9 cellular contexts compared by ENCODE assay signal in the genomic region with DNA sequence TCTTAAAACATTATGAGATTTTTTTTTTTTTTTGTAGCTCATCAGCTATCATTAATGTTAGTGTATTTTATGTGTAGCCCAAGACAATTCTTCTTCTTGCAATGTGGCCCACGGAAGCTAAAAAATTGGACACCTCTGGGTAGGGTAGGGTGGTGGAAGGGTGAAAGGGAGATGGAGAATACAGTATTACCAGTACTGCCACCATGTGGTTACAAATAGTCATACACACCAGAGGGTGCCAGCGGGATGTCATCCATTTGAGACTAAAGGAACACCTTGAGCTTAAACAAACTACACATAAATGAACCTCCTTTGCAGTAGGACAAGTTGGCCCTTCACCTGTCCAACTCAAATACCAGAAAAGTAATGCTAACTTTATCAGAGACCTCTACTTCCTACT.
DNase-seq lines count a peak whose midpoint lies in the region; TF ChIP-seq lines count a peak whose summit lies in the region.
"Had no signal": no experiment of that assay in that cellular context is flagged by ENCODE, and none has a peak within 500 bp of the region (broad histone marks: within the 10 kb centered on the region; RNA-seq: fewer than 3 reads in every experiment).

No MANE protein-coding gene starts in this region.

- no peak overlapping the region for H2BK5ac ChIP-seq in neuronal stem cell (ENCODE audit: low read length)

- H3K27ac ChIP-seq in HEK293 (ENCODE audit: extremely low read depth, low read depth, low read length) = no peak overlapping the region
- H3K27ac ChIP-seq in OCI-LY3 (ENCODE audit: low read length) = no peak overlapping the region
- H3K27ac ChIP-seq in thyroid gland = no peak overlapping the region
- H3K27ac ChIP-seq in neuronal stem cell (replicated peaks; ENCODE audit: low read length) = no peak overlapping the region

- no peak overlapping the region for H3K23ac ChIP-seq in neuronal stem cell (ENCODE audit: low read depth, low read length, poor library complexity)

- DNase-seq in DMS 273 (lab: John Stamatoyannopoulos, UW; ENCODE audit: unreplicated experiment) = peak; percentile 59
- DNase-seq in DMS 273 treated with DMSO at 0.1 percent for 48 hours (lab: John Stamatoyannopoulos, UW) = no peak
- peak; percentile 21 for DNase-seq in iris pigment epithelial cell (ENCODE audit: low read depth)
- DNase-seq in middle frontal gyrus (ENCODE audit: extremely low spot score, low spot score) = no peak
- no peak for DNase-seq in thyroid gland
- no peak for DNase-seq in neuronal stem cell (ENCODE audit: low spot score)

- no peaks in the 10 kb centered on the region for H3K79me2 ChIP-seq in OCI-LY3 (ENCODE audit: low read length)

- no peak overlapping the region for H2BK12ac ChIP-seq in neuronal stem cell (ENCODE audit: low read length)

- H4K91ac ChIP-seq in neuronal stem cell (ENCODE audit: low read depth, low read length, poor library complexity) = no peak overlapping the region

- WGBS in thyroid gland, 2 donors = 45 to 60% methylated on average over 2 of the region's 2 CpGs
- no CpG with 5 or more reads among the region's 2 CpGs for WGBS in neuronal stem cell (ENCODE audit: extremely low coverage in 2 of 2, insufficient read length in 2 of 2, insufficient replicate concordance in 1 of 2), 2 donors

- no peaks in the 10 kb centered on the region for H4K20me1 ChIP-seq in OCI-LY3 (ENCODE audit: insufficient read depth, low read length)

- H3K4me1 ChIP-seq in HEK293 (ENCODE audit: control insufficient read depth, insufficient read depth, low read length) = no peaks in the 10 kb centered on the region
- H3K4me1 ChIP-seq in OCI-LY3 (ENCODE audit: low read length) = no peaks in the 10 kb centered on the region; the same call in 1 of the 2 replicates
- H3K4me1 ChIP-seq in thyroid gland = no peaks in the 10 kb centered on the region
- H3K4me1 ChIP-seq in neuronal stem cell (ENCODE audit: control insufficient read depth in 2 of 2, insufficient read depth in 1 of 2, low read depth in 1 of 2, low read length in 2 of 2) = no peaks in the 10 kb centered on the region

- no peak overlapping the region for H3K14ac ChIP-seq in neuronal stem cell (ENCODE audit: low read length)

- TF ChIP-seq POLR2A in thyroid gland (IDR thresholded peaks at IDR 0.05) = no peak

- H3K4me2 ChIP-seq in OCI-LY3 (ENCODE audit: low read length) = peak overlapping the region; percentile 32; the same call in 1 of the 2 replicates
- H3K4me2 ChIP-seq in neuronal stem cell (ENCODE audit: insufficient read depth, low read length, poor library complexity, severe bottlenecking) = no peak overlapping the region

- H2BK120ac ChIP-seq in neuronal stem cell (ENCODE audit: low read depth, low read length) = no peak overlapping the region

- TF ChIP-seq CTCF in HEK293 (tag by site-specific recombination; IDR thresholded peaks at IDR 0.05) = no peak
- TF ChIP-seq CTCF in OCI-LY3 (IDR thresholded peaks at IDR 0.05; ENCODE audit: low read depth, low read length) = peak; percentile 62
- TF ChIP-seq CTCF in thyroid gland (IDR thresholded peaks at IDR 0.05) = peak in 1 of 6 experiments; percentile 20

- no peak overlapping the region for H3K9ac ChIP-seq in OCI-LY3 (ENCODE audit: low read length)
- H3K9ac ChIP-seq in neuronal stem cell (ENCODE audit: low read depth, low read length, poor library complexity) = no peak overlapping the region

- H2AFZ ChIP-seq in OCI-LY3 (ENCODE audit: low read depth, low read length) = 0 out of 2 replicates have a peak overlapping the region, but pooled peaks have one; percentile 36
- H2AFZ ChIP-seq in neuronal stem cell (ENCODE audit: low read length) = no peak overlapping the region

- H3K27me3 ChIP-seq in OCI-LY3 (ENCODE audit: low read depth, low read length) = no peaks in the 10 kb centered on the region
- H3K27me3 ChIP-seq in thyroid gland = no peaks in the 10 kb centered on the region
- no peaks in the 10 kb centered on the region for H3K27me3 ChIP-seq in neuronal stem cell (ENCODE audit: control insufficient read depth in 3 of 3, insufficient read depth in 3 of 3, low read depth in 1 of 3, low read length in 3 of 3)

- intact Hi-C loops in thyroid gland (cut with DNase I) = no loop called here

- no peaks in the 10 kb centered on the region for H3K79me1 ChIP-seq in neuronal stem cell (ENCODE audit: low read depth, low read length)

- H3K9me3 ChIP-seq in HEK293 (ENCODE audit: control insufficient read depth, insufficient read depth, low read depth, low read length) (no peaks in the 10 kb centered on the region), OCI-LY3 (ENCODE audit: insufficient read depth, low read length) (no peaks in the 10 kb centered on the region), thyroid gland (no peaks in the 10 kb centered on the region), neuronal stem cell (replicated peaks in 1 of 2; ENCODE audit: control insufficient read depth in 2 of 2, insufficient read depth in 1 of 2, low read depth in 1 of 2, low read length in 2 of 2) (no peaks in the 10 kb centered on the region)
- H3K9me3 ChIP-seq: thoracic aorta had no signal

- no peak overlapping the region for H3K4me3 ChIP-seq in HEK293 (ENCODE audit: low read depth, low read length)
- no peak overlapping the region for H3K4me3 ChIP-seq in OCI-LY3 (ENCODE audit: low read length)
- no peak overlapping the region for H3K4me3 ChIP-seq in thyroid gland (replicated peaks in 1 of 3)
- H3K4me3 ChIP-seq in neuronal stem cell (ENCODE audit: low read length in 2 of 2) = no peak overlapping the region
- H3K4me3 ChIP-seq: thoracic aorta had no signal

- POLR2A ChIA-PET in HEK293 (lab: Yijun Ruan, JAX) = no interaction called here

- CTCF ChIA-PET in HEK293 (lab: Yijun Ruan, JAX) = interaction anchor here (0.6 to 2.8 kb wide), 34 partner anchors 9 to 978 kb away, joined by 3 to 16 read pairs (median 4); no protein-coding TSS in a partner anchor

- H3K4ac ChIP-seq in neuronal stem cell (ENCODE audit: low read length) = no peak overlapping the region

- H2AK5ac ChIP-seq in neuronal stem cell (ENCODE audit: low read depth, low read length) = no peak overlapping the region

- H2BK15ac ChIP-seq in neuronal stem cell (ENCODE audit: low read length) = no peak overlapping the region

- no peak overlapping the region for H3K18ac ChIP-seq in neuronal stem cell (ENCODE audit: low read length)

- H4K8ac ChIP-seq in neuronal stem cell (ENCODE audit: low read depth, low read length) = no peak overlapping the region

- H3K36me3 ChIP-seq in HEK293 (ENCODE audit: control insufficient read depth in 2 of 2, insufficient read depth in 1 of 2, low read length in 2 of 2) (no peaks in the 10 kb centered on the region), OCI-LY3 (replicated peaks; ENCODE audit: low read depth, low read length) (no peaks in the 10 kb centered on the region), thyroid gland (no peaks in the 10 kb centered on the region), neuronal stem cell (replicated peaks in 1 of 2; ENCODE audit: control insufficient read depth in 2 of 2, insufficient read depth in 2 of 2, low read length in 2 of 2) (no peaks in the 10 kb centered on the region)
- H3K36me3 ChIP-seq: thoracic aorta had no signal

TF ChIP-seq in HEK293, 187 proteins besides CTCF, POLR2A, EP300 and RAD21:
- TF ChIP-seq ZNF654 (tag by site-specific recombination; IDR thresholded peaks at IDR 0.05; ENCODE audit: low read depth) = peak; percentile 34
- no peak for TF ChIP-seq ZNF302 (tag by site-specific recombination; IDR thresholded peaks at IDR 0.05; ENCODE audit: low read depth)
- TF ChIP-seq ZNF660 (tag by site-specific recombination; IDR thresholded peaks at IDR 0.05) = no peak
- no peak for TF ChIP-seq PRDM1 (tag by site-specific recombination; IDR thresholded peaks at IDR 0.05)
- TF ChIP-seq ZNF837 (tag by site-specific recombination; IDR thresholded peaks at IDR 0.05) = no peak
- TF ChIP-seq, protein P1, sequence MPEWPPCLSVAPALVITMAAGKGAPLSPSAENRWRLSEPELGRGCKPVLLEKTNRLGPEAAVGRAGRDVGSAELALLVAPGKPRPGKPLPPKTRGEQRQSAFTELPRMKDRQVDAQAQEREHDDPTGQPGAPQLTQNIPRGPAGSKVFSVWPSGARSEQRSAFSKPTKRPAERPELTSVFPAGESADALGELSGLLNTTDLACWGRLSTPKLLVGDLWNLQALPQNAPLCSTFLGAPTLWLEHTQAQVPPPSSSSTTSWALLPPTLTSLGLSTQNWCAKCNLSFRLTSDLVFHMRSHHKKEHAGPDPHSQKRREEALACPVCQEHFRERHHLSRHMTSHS (tag by site-specific recombination; IDR thresholded peaks at IDR 0.05) = no peak
- TF ChIP-seq, protein P2, sequence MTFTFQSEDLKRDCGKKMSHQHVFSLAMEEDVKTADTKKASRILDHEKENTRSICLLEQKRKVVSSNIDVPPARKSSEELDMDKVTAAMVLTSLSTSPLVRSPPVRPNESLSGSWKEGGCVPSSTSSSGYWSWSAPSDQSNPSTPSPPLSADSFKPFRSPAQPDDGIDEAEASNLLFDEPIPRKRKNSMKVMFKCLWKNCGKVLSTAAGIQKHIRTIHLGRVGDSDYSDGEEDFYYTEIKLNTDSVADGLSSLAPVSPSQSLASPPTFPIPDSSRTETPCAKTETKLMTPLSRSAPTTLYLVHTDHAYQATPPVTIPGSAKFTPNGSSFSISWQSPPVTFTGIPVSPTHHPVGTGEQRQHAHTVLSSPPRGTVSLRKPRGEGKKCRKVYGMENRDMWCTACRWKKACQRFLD (tag by site-specific recombination; IDR thresholded peaks at IDR 0.05) = no peak

Comparison
In these comparisons a context has a peak if more than half of its experiments do, and no peak if none do; other contexts are left out.
1. DNase-seq: peak in DMS 273 (single experiment) and iris pigment epithelial cell (single experiment); none in DMS 273 treated with DMSO at 0.1 percent for 48 hours (single experiment), middle frontal gyrus (single experiment), thyroid gland (0 of 2) and neuronal stem cell (single experiment).